Comparison of ENCODE assay signal across 1 cellular context in genomic region chr20:37395411-37395800, GRCh38.
TF ChIP-seq lines count a peak whose summit lies in the region.

No MANE protein-coding gene starts in this region.

TF ChIP-seq in IMR-90, 13 proteins besides CTCF, POLR2A, EP300 and RAD21 (continued from another document):
- TF ChIP-seq ELK1 (IDR thresholded peaks at IDR 0.05; ENCODE audit: borderline replicate concordance, low read depth, low read length), result no peak
